In the genomic region with DNA sequence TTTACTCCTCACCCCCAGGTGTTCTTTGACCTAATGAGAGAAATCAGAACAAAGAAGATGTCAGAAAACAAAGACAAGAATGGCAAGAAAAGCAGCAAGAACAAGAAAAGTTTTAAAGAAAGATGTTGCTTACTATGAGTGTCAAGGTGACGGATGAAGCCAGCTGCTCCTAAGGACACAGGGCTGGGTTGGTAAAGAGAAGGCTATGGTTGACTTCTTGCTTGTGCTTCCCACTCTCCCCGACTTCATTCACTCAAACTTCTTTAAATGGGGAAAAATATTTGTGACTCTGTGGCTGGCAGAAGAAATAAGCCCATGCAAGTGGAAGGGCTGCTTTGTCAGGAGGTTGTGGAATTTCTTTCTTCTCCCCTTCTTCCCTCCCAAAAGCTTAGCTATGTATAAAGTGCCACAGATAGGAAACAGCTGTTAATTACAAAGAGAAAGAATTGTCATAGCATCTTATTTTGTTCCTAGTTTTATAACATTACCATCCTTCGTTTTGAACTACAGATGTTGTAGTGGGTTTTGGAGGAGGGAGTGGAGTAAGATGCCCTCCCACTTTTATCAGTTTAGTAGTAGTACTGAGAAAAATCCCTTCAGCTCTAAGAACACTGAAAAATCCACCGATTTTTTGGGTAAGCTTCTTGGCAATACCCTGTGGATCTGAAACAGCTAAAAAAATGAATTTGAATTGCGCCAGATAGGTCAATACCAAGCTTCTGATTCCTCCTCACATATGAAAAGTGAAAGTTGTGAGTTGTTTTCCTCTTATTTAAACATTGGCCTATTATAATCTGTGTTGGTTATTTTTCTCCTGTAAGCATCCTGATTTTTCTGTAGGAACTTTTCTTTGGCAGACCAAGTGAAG, we compare ENCODE assay signal across 12 cellular contexts. TPM values are rescaled to one million over a fixed set of nuclear protein-coding genes. Genes with fewer than 3 reads are reported as not detected.
DNase-seq lines count a peak whose midpoint lies in the region; ATAC-seq and TF ChIP-seq lines count a peak whose summit lies in the region.
"Had no signal": no experiment of that assay in that cellular context is flagged by ENCODE, and none has a peak within 500 bp of the region (broad histone marks: within the 10 kb centered on the region; RNA-seq: fewer than 3 reads in every experiment).

No MANE protein-coding gene starts in this region.

- no peak overlapping the region for H3K27ac ChIP-seq in naive thymus-derived CD4-positive, alpha-beta T cell (ENCODE audit: low read depth, low read length)
- H3K27ac ChIP-seq: GM23248, Peyer's patch had no signal

- H3K36me3 ChIP-seq in naive thymus-derived CD4-positive, alpha-beta T cell (ENCODE audit: control insufficient read depth in 2 of 3, insufficient read depth in 3 of 3, low read length in 3 of 3) = peaks cover 3 to 35% (median 9%) of the 10 kb centered on the region in 3 experiments

- TF ChIP-seq POLR2A in erythroblast (IDR thresholded peaks at IDR 0.05; ENCODE audit: low read length) = no peak

- peak overlapping the region in 1 of 10 donors; percentile 56 for H3K4me3 Mint-ChIP-seq in naive thymus-derived CD4-positive, alpha-beta T cell

- no peak overlapping the region for H3K4me3 ChIP-seq in naive thymus-derived CD4-positive, alpha-beta T cell (ENCODE audit: low read length)
- H3K4me3 ChIP-seq: GM23248, Peyer's patch had no signal

- no peaks in the 10 kb centered on the region for H3K27me3 ChIP-seq in naive thymus-derived CD4-positive, alpha-beta T cell (ENCODE audit: control insufficient read depth in 2 of 2, insufficient read depth in 2 of 2, low read length in 2 of 2)
- H3K27me3 ChIP-seq: Peyer's patch had no signal

- H3K27ac Mint-ChIP-seq in naive thymus-derived CD4-positive, alpha-beta T cell = peak overlapping the region in 2 of 9 donors; percentile 17 to 64

- CTCF ChIA-PET in naive thymus-derived CD4-positive, alpha-beta T cell (lab: Charles Lee) = no interaction called here

- no peaks in the 10 kb centered on the region for H3K9me3 ChIP-seq in naive thymus-derived CD4-positive, alpha-beta T cell (ENCODE audit: control insufficient read depth in 2 of 3, low read length in 3 of 3)
- H3K9me3 ChIP-seq: Peyer's patch had no signal

- H3K27me3 Mint-ChIP-seq in naive thymus-derived CD4-positive, alpha-beta T cell = no peaks in the 10 kb centered on the region

- H3K36me3 Mint-ChIP-seq in naive thymus-derived CD4-positive, alpha-beta T cell = peaks cover 23 to 71% (median 61%) of the 10 kb centered on the region in 5 donors

- ATAC-seq in GM18870 (IDR thresholded peaks at IDR 0.05; ENCODE audit: unreplicated experiment) (peak; percentile 17), GM21737 (IDR thresholded peaks at IDR 0.05; ENCODE audit: unreplicated experiment) (peak; percentile 9), HG03565 (IDR thresholded peaks at IDR 0.05; ENCODE audit: unreplicated experiment) (peak; percentile 29)
- ATAC-seq in naive thymus-derived CD4-positive, alpha-beta T cell = no peak

- POLR2A ChIA-PET in naive thymus-derived CD4-positive, alpha-beta T cell (lab: Charles Lee) = no interaction called here

- H3K9me3 Mint-ChIP-seq in naive thymus-derived CD4-positive, alpha-beta T cell = no peaks in the 10 kb centered on the region

- peaks cover 6 to 65% (median 7%) of the 10 kb centered on the region in 7 donors for H3K4me1 Mint-ChIP-seq in naive thymus-derived CD4-positive, alpha-beta T cell

- DNase-seq in myocyte (ENCODE audit: low read depth) = peak; percentile 58
- DNase-seq in MV-4-11 (lab: John Stamatoyannopoulos, UW) = no peak
- DNase-seq in erythroblast (lab: John Stamatoyannopoulos, UW) = no peak
- DNase-seq in DMS114 treated with DMSO at 0.1 percent for 48 hours (lab: John Stamatoyannopoulos, UW; ENCODE audit: unreplicated experiment) = no peak
- DNase-seq in naive thymus-derived CD4-positive, alpha-beta T cell = no peak
- DNase-seq: DND-41, GM23248, mammary epithelial cell had no signal

- peaks cover 0 to 4% of the 10 kb centered on the region in 2 donors for H3K4me1 ChIP-seq in naive thymus-derived CD4-positive, alpha-beta T cell (ENCODE audit: control insufficient read depth in 2 of 2, insufficient read depth in 2 of 2, low read length in 2 of 2)
- H3K4me1 ChIP-seq: Peyer's patch had no signal

- intact Hi-C loops in naive thymus-derived CD4-positive, alpha-beta T cell (cut with micrococcal nuclease) = loop anchor here in 1 of 2 donors (5.0 kb wide), 1 partner anchor 116 kb away; no protein-coding TSS in a partner anchor

RNA-seq across cellular contexts. Expression of a gene that starts 40.7 kb away (rescaled TPM):
- 34.2 and 34.5 TPM in 2 replicates for total RNA-seq in myocyte
- 41.5 TPM for polyA plus RNA-seq in myocyte (2012)
- 100 to 1,000 TPM in 1 of 5 experiments, 10 to 100 TPM in 3, 1 to 10 TPM in 1; 8.7 to 119 (median 11.6) TPM for total RNA-seq in naive thymus-derived CD4-positive, alpha-beta T cell
- 10 to 100 TPM; 25.9 to 28.2 TPM for polyA plus RNA-seq in naive thymus-derived CD4-positive, alpha-beta T cell

RNA-seq across cellular contexts. Expression of a gene that starts 52.6 kb away (rescaled TPM):
- total RNA-seq in myocyte = 0.27 and 0.36 TPM in 2 replicates
- 15.1 TPM for polyA plus RNA-seq in myocyte (2012)
- total RNA-seq in naive thymus-derived CD4-positive, alpha-beta T cell = not detected
- not detected for polyA plus RNA-seq in naive thymus-derived CD4-positive, alpha-beta T cell
